Comparison of ENCODE assay signal across 8 cellular contexts in the genomic region with DNA sequence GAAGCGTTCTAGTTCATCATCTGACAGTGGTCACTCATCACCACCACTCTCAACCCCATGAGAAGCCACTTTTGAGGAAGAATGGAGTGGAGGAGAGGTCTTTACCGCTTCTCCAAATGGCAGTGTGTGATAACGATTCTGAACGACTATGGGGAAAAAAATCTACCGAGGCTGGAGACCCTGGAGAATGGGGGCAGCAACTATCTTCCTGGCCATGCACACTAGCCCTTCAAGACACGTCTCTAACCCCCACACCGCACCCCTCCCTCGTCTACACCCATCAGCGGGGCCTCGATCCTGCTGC. TPM values are rescaled to one million over a fixed set of nuclear protein-coding genes. Genes with fewer than 3 reads are reported as not detected.
DNase-seq lines count a peak whose midpoint lies in the region; ATAC-seq and TF ChIP-seq lines count a peak whose summit lies in the region.

No MANE protein-coding gene starts in this region.

- no peaks in the 10 kb centered on the region for H3K27me3 ChIP-seq in NT2/D1 (ENCODE audit: insufficient read depth, insufficient read length)
- no peaks in the 10 kb centered on the region for H3K27me3 ChIP-seq in endodermal cell (ENCODE audit: control insufficient read depth, insufficient read depth, low read length, poor library complexity, severe bottlenecking)

- H3K9me3 ChIP-seq in NT2/D1 (ENCODE audit: insufficient read depth, low read length) (no peaks in the 10 kb centered on the region), endodermal cell (ENCODE audit: control insufficient read depth, low read length) (no peaks in the 10 kb centered on the region)

- peaks cover 21% of the 10 kb centered on the region for H3K36me3 Mint-ChIP-seq in activated CD4-positive, alpha-beta T cell treated with anti-CD3 and anti-CD28 coated beads for 36 hours (ENCODE audit: low read depth)
- peaks cover 26% of the 10 kb centered on the region for H3K36me3 Mint-ChIP-seq in endodermal cell (ENCODE audit: low read depth)
- peaks cover 0 to 37% (median 3%) of the 10 kb centered on the region in 3 donors for H3K36me3 Mint-ChIP-seq in naive thymus-derived CD8-positive, alpha-beta T cell

- H3K9me3 Mint-ChIP-seq in activated CD4-positive, alpha-beta T cell treated with anti-CD3 and anti-CD28 coated beads for 36 hours (ENCODE audit: low read depth) = peaks cover 2% of the 10 kb centered on the region
- H3K9me3 Mint-ChIP-seq in endodermal cell = no peaks in the 10 kb centered on the region
- peaks cover 0 to 3% (median 0%) of the 10 kb centered on the region in 9 donors for H3K9me3 Mint-ChIP-seq in naive thymus-derived CD8-positive, alpha-beta T cell

- no peak for TF ChIP-seq CTCF in endodermal cell (conservative IDR thresholded peaks at IDR 0.05)

- H3K36me3 ChIP-seq in NT2/D1 (ENCODE audit: insufficient read depth, insufficient read length, low read length) (peaks cover 30% of the 10 kb centered on the region), endodermal cell (ENCODE audit: control insufficient read depth, insufficient read depth, low read length) (peaks cover 17% of the 10 kb centered on the region)

- ATAC-seq in activated CD4-positive, alpha-beta T cell treated with anti-CD3 and anti-CD28 coated beads for 36 hours = peak; percentile 57
- peak; percentile 55 to 63 for ATAC-seq in naive thymus-derived CD8-positive, alpha-beta T cell
- ATAC-seq in HG03521 (IDR thresholded peaks at IDR 0.05; ENCODE audit: unreplicated experiment) = no peak
- no peak for ATAC-seq in GM19351 (IDR thresholded peaks at IDR 0.05; ENCODE audit: unreplicated experiment)

- peak overlapping the region; percentile 84 for H3K4me3 Mint-ChIP-seq in activated CD4-positive, alpha-beta T cell treated with anti-CD3 and anti-CD28 coated beads for 36 hours
- peak overlapping the region; percentile 83 for H3K4me3 Mint-ChIP-seq in endodermal cell
- H3K4me3 Mint-ChIP-seq in naive thymus-derived CD8-positive, alpha-beta T cell = peak overlapping the region; percentile 89 to 100 (median 93)

- CTCF ChIA-PET in activated CD4-positive, alpha-beta T cell treated with anti-CD3 and anti-CD28 coated beads for 36 hours (lab: Charles Lee) = interaction anchor here (1.3 kb wide), 1 partner anchor 61 kb away, joined by 3 read pairs; the partner anchor contains the start of gene COPS7A

- H3K27ac Mint-ChIP-seq in activated CD4-positive, alpha-beta T cell treated with anti-CD3 and anti-CD28 coated beads for 36 hours = peak overlapping the region; percentile 91
- H3K27ac Mint-ChIP-seq in endodermal cell = peak overlapping the region; percentile 98
- H3K27ac Mint-ChIP-seq in naive thymus-derived CD8-positive, alpha-beta T cell = peak overlapping the region; percentile 91 to 100 (median 97)

- H3K4me3 ChIP-seq in NT2/D1 (ENCODE audit: insufficient read length, low read depth) (peak overlapping the region; percentile 77), endodermal cell (ENCODE audit: low read length) (peak overlapping the region; percentile 90)

- peaks cover 24% of the 10 kb centered on the region for H3K4me1 Mint-ChIP-seq in activated CD4-positive, alpha-beta T cell treated with anti-CD3 and anti-CD28 coated beads for 36 hours
- H3K4me1 Mint-ChIP-seq in endodermal cell = peaks cover 10% of the 10 kb centered on the region
- peaks cover 18 to 44% (median 36%) of the 10 kb centered on the region in 4 donors for H3K4me1 Mint-ChIP-seq in naive thymus-derived CD8-positive, alpha-beta T cell

- WGBS in endodermal cell (ENCODE audit: insufficient coverage in 1 of 2, insufficient read length in 1 of 2), 2 experiments = 0 to 2% methylated on average over 3 to 10 of the region's 10 CpGs

- intact Hi-C loops in activated CD4-positive, alpha-beta T cell treated with anti-CD3 and anti-CD28 coated beads for 36 hours (cut with DNase I, micrococcal nuclease) = loop anchor here (2.0 kb wide), 4 partner anchors 46 to 526 kb away; partner anchors contain the start of genes COPS7A (in 1 of the 2), IFFO1 (in 1 of the 2) and PEX5 (in 1 of the 2)

- H3K27ac ChIP-seq in endodermal cell (ENCODE audit: low read depth, low read length) = peak overlapping the region; percentile 89

- no peaks in the 10 kb centered on the region for H3K4me1 ChIP-seq in NT2/D1 (ENCODE audit: insufficient read depth, insufficient read length)
- peaks cover 2% of the 10 kb centered on the region for H3K4me1 ChIP-seq in endodermal cell (ENCODE audit: control insufficient read depth, insufficient read depth, low read length)

- H3K9ac ChIP-seq in NT2/D1 (ENCODE audit: insufficient read length, low read depth) = peak overlapping the region; percentile 78
- peak overlapping the region; percentile 85 for H3K9ac ChIP-seq in endodermal cell (ENCODE audit: extremely low read depth, low read length, poor library complexity, severe bottlenecking)

- DNase-seq in activated CD4-positive, alpha-beta T cell treated with anti-CD3 and anti-CD28 coated beads for 36 hours = no peak
- DNase-seq in activated CD4-positive, alpha-beta T cell treated with anti-CD3 and anti-CD28 coated beads, Interleukin-2, amount 50 U/mL, for 4 hours = no peak
- DNase-seq in NT2/D1 (ENCODE audit: low read depth, low spot score) (no peak), endodermal cell (no peak), NCI-H774 (lab: John Stamatoyannopoulos, UW) (no peak)
- DNase-seq in naive thymus-derived CD8-positive, alpha-beta T cell = no peak

- POLR2A ChIA-PET in activated CD4-positive, alpha-beta T cell treated with anti-CD3 and anti-CD28 coated beads for 36 hours (lab: Charles Lee) = no interaction called here
- POLR2A ChIA-PET in naive thymus-derived CD8-positive, alpha-beta T cell (lab: Charles Lee) = interaction anchor here (0.6 to 1.0 kb wide), 2 partner anchors 26 to 310 kb away, joined by 6 read pairs; partner anchors contain the start of gene ZNF384

- H3K27me3 Mint-ChIP-seq in activated CD4-positive, alpha-beta T cell treated with anti-CD3 and anti-CD28 coated beads for 36 hours = no peaks in the 10 kb centered on the region
- no peaks in the 10 kb centered on the region for H3K27me3 Mint-ChIP-seq in endodermal cell (ENCODE audit: insufficient read depth)
- no peaks in the 10 kb centered on the region for H3K27me3 Mint-ChIP-seq in naive thymus-derived CD8-positive, alpha-beta T cell

RNA-seq across cellular contexts. Expression of gene ING4, which starts 0.4 kb away (rescaled TPM):
- 10 to 100 TPM; 14.9 to 17.6 TPM for total RNA-seq in activated CD4-positive, alpha-beta T cell treated with anti-CD3 and anti-CD28 coated beads for 36 hours
- total RNA-seq in endodermal cell = 10 to 100 TPM; 30.5 to 60.3 TPM
- polyA plus RNA-seq in endodermal cell (2013, experiment 1 of 2) = 57.0 TPM
- polyA plus RNA-seq in endodermal cell (2013, experiment 2 of 2) = 48.0 TPM
- 10 to 100 TPM; 81.2 to 90.6 TPM for total RNA-seq in naive thymus-derived CD8-positive, alpha-beta T cell
- 10 to 100 TPM; 89.5 to 99.6 (median 90.6) TPM for polyA plus RNA-seq in naive thymus-derived CD8-positive, alpha-beta T cell

RNA-seq across cellular contexts. Expression of gene ACRBP, which starts 15.3 kb away (rescaled TPM):
- total RNA-seq in activated CD4-positive, alpha-beta T cell treated with anti-CD3 and anti-CD28 coated beads for 36 hours = 1 to 10 TPM; 1.7 to 3.3 TPM
- 1 to 10 TPM; 1.9 to 3.9 TPM for total RNA-seq in endodermal cell
- 2.4 TPM for polyA plus RNA-seq in endodermal cell (2013, experiment 1 of 2)
- 2.1 TPM for polyA plus RNA-seq in endodermal cell (2013, experiment 2 of 2)
- total RNA-seq in naive thymus-derived CD8-positive, alpha-beta T cell = 10 to 100 TPM; 13.8 to 14.3 TPM
- polyA plus RNA-seq in naive thymus-derived CD8-positive, alpha-beta T cell = under 1 TPM in 2 of 3 donors, not detected in 1; 0.43 to 0.50 TPM

RNA-seq across cellular contexts. Expression of gene ZNF384, which starts 26.6 kb away (rescaled TPM):
- 10 to 100 TPM; 61.4 to 79.0 TPM for total RNA-seq in activated CD4-positive, alpha-beta T cell treated with anti-CD3 and anti-CD28 coated beads for 36 hours
- total RNA-seq in endodermal cell = 100 to 1,000 TPM in 1 of 2 donors, 10 to 100 TPM in 1; 74.4 to 146 TPM
- 82.8 TPM for polyA plus RNA-seq in endodermal cell (2013, experiment 1 of 2)
- polyA plus RNA-seq in endodermal cell (2013, experiment 2 of 2) = 70.6 TPM
- 10 to 100 TPM; 90.5 to 94.8 TPM for total RNA-seq in naive thymus-derived CD8-positive, alpha-beta T cell
- polyA plus RNA-seq in naive thymus-derived CD8-positive, alpha-beta T cell = 10 to 100 TPM; 17.6 to 39.6 (median 26.3) TPM

RNA-seq across cellular contexts. Expression of gene LPAR5, which starts 26.8 kb away (rescaled TPM):
- 1 to 10 TPM; 3.5 TPM for total RNA-seq in activated CD4-positive, alpha-beta T cell treated with anti-CD3 and anti-CD28 coated beads for 36 hours
- under 1 TPM; 0.24 to 0.73 TPM for total RNA-seq in endodermal cell
- 0.07 TPM for polyA plus RNA-seq in endodermal cell (2013, experiment 1 of 2)
- not detected for polyA plus RNA-seq in endodermal cell (2013, experiment 2 of 2)
- total RNA-seq in naive thymus-derived CD8-positive, alpha-beta T cell = 10 to 100 TPM; 16.6 to 18.9 TPM
- polyA plus RNA-seq in naive thymus-derived CD8-positive, alpha-beta T cell = 10 to 100 TPM in 2 of 3 donors, 1 to 10 TPM in 1; 7.9 to 14.2 (median 12.2) TPM

RNA-seq across cellular contexts. Expression of gene PIANP, which starts 38.1 kb away (rescaled TPM):
- total RNA-seq in activated CD4-positive, alpha-beta T cell treated with anti-CD3 and anti-CD28 coated beads for 36 hours = under 1 TPM; 0.32 to 0.93 TPM
- 1 to 10 TPM; 2.6 to 7.1 TPM for total RNA-seq in endodermal cell
- 13.3 TPM for polyA plus RNA-seq in endodermal cell (2013, experiment 1 of 2)
- 10.5 TPM for polyA plus RNA-seq in endodermal cell (2013, experiment 2 of 2)
- 1 to 10 TPM in 1 of 2 experiments, under 1 TPM in 1; 0.41 to 1.2 TPM for total RNA-seq in naive thymus-derived CD8-positive, alpha-beta T cell
- polyA plus RNA-seq in naive thymus-derived CD8-positive, alpha-beta T cell = under 1 TPM in 2 of 3 donors, not detected in 1; 0.06 to 0.30 TPM

Comparison
In these comparisons a context has a peak if more than half of its experiments do, and no peak if none do; other contexts are left out.
1. ATAC-seq: peak in activated CD4-positive, alpha-beta T cell treated with anti-CD3 and anti-CD28 coated beads for 36 hours (single experiment) and naive thymus-derived CD8-positive, alpha-beta T cell (2 of 2); none in HG03521 (single experiment) and GM19351 (single experiment).
2. Peak in every context shown above with its lines, with median percentiles within 50 percentile points of each other: H3K27ac Mint-ChIP-seq and H3K4me3 Mint-ChIP-seq.